19 cellular contexts compared by ENCODE assay signal in genomic region chr4:57086324-57086723, GRCh38. TPM values are rescaled to one million over a fixed set of nuclear protein-coding genes. Genes with fewer than 3 reads are reported as not detected.
DNase-seq lines count a peak whose midpoint lies in the region; ATAC-seq and TF ChIP-seq lines count a peak whose summit lies in the region.
"Had no signal": no experiment of that assay in that cellular context is flagged by ENCODE, and none has a peak within 500 bp of the region (broad histone marks: within the 10 kb centered on the region; RNA-seq: fewer than 3 reads in every experiment).

No MANE protein-coding gene starts in this region.

- H3K27me3 ChIP-seq in mammary epithelial cell (ENCODE audit: insufficient read depth, low read length) (no peaks in the 10 kb centered on the region), RWPE2 (ENCODE audit: insufficient read depth, poor library complexity, severe bottlenecking) (no peaks in the 10 kb centered on the region)

- H3K9me3 Mint-ChIP-seq in MCF 10A (ENCODE audit: unreplicated experiment): peaks cover 10% of the 10 kb centered on the region
- no peaks in the 10 kb centered on the region for H3K9me3 Mint-ChIP-seq in osteocyte (ENCODE audit: unreplicated experiment)
- H3K9me3 Mint-ChIP-seq: CD8-positive, alpha-beta T cell had no signal

- H3K9me3 ChIP-seq in mammary epithelial cell (replicated peaks; ENCODE audit: insufficient read depth, low read length): peaks cover 4% of the 10 kb centered on the region
- H3K9me3 ChIP-seq in RWPE2 (ENCODE audit: severe bottlenecking): no peaks in the 10 kb centered on the region

- no peaks in the 10 kb centered on the region for H3K36me3 Mint-ChIP-seq in MCF 10A (ENCODE audit: insufficient read depth, unreplicated experiment)
- H3K36me3 Mint-ChIP-seq in osteocyte (ENCODE audit: unreplicated experiment): peaks cover 66% of the 10 kb centered on the region
- H3K36me3 Mint-ChIP-seq: CD8-positive, alpha-beta T cell; IgD-negative memory B cell had no signal

- H2AFZ ChIP-seq in mammary epithelial cell (ENCODE audit: low read depth, low read length): no peak overlapping the region

- intact Hi-C loops in MCF 10A (cut with micrococcal nuclease): no loop called here
- intact Hi-C loops in mammary epithelial cell (cut with micrococcal nuclease): no loop called here
- intact Hi-C loops in left ventricle myocardium superior (cut with micrococcal nuclease): no loop called here

- H4K20me1 ChIP-seq in mammary epithelial cell (ENCODE audit: insufficient read depth, low read length): no peaks in the 10 kb centered on the region

- H3K9ac ChIP-seq in mammary epithelial cell (ENCODE audit: insufficient read depth, low read length): no peak overlapping the region

- H3K4me2 ChIP-seq in mammary epithelial cell (ENCODE audit: insufficient read depth, low read depth, low read length): no peak overlapping the region

- H3K36me3 ChIP-seq in mammary epithelial cell (ENCODE audit: insufficient read depth, low read length) (peaks cover 2% of the 10 kb centered on the region), RWPE2 (ENCODE audit: low read depth) (peaks cover 57% of the 10 kb centered on the region)

- no peak overlapping the region for H3K4me3 ChIP-seq in mammary epithelial cell (replicated peaks in 1 of 3; ENCODE audit: insufficient read depth in 1 of 3, low read depth in 2 of 3, low read length in 3 of 3)
- no peak overlapping the region for H3K4me3 ChIP-seq in RWPE2 (ENCODE audit: severe bottlenecking)

- POLR2A ChIA-PET in MCF 10A (lab: Yijun Ruan, JAX): interaction anchor here (2.0 kb wide), 1 partner anchor 10 kb away, joined by 7 read pairs; no protein-coding TSS in a partner anchor

- H3K4me1 Mint-ChIP-seq in MCF 10A (ENCODE audit: insufficient read depth, unreplicated experiment): peaks cover 21% of the 10 kb centered on the region
- H3K4me1 Mint-ChIP-seq in osteocyte (ENCODE audit: unreplicated experiment): peaks cover 91% of the 10 kb centered on the region
- H3K4me1 Mint-ChIP-seq: IgD-negative memory B cell had no signal

- H3K4me3 Mint-ChIP-seq in MCF 10A (ENCODE audit: unreplicated experiment) (no peak overlapping the region), osteocyte (ENCODE audit: unreplicated experiment) (no peak overlapping the region)
- H3K4me3 Mint-ChIP-seq: CD8-positive, alpha-beta T cell; IgD-negative memory B cell had no signal

- in situ Hi-C loops in mammary epithelial cell (cut with MboI; ENCODE audit: low sequenced_read_pairs in 2 of 2): no loop called here

- no peak overlapping the region for H3K27ac ChIP-seq in mammary epithelial cell (ENCODE audit: insufficient read depth, low read depth, low read length)
- H3K27ac ChIP-seq in RWPE2 (ENCODE audit: poor library complexity, severe bottlenecking): peak overlapping the region; percentile 4
- H3K27ac ChIP-seq: 22Rv1 had no signal

- no TSS peak for BruUV-seq in MCF 10A (replicated peaks; lab: Mats Ljungman, UMichigan)
- no TSS peak for BruUV-seq in mammary epithelial cell (replicated peaks; lab: Mats Ljungman, UMichigan)

- ATAC-seq in RWPE2 (ENCODE audit: low read depth) (no peak), left ventricle myocardium superior (peak; percentile 88), HG02840 (IDR thresholded peaks at IDR 0.05; ENCODE audit: low FRiP score, unreplicated experiment) (no peak)
- ATAC-seq: CD8-positive, alpha-beta T cell; PC-3 had no signal

- no peaks in the 10 kb centered on the region for H3K27me3 Mint-ChIP-seq in MCF 10A (ENCODE audit: insufficient read depth, unreplicated experiment)
- H3K27me3 Mint-ChIP-seq in osteocyte (ENCODE audit: unreplicated experiment): no peaks in the 10 kb centered on the region

- H3K79me2 ChIP-seq in mammary epithelial cell (ENCODE audit: insufficient read depth, low read length): peaks cover 17% of the 10 kb centered on the region

- peak overlapping the region; percentile 25 for H3K27ac Mint-ChIP-seq in MCF 10A (ENCODE audit: low read depth, unreplicated experiment)
- peak overlapping the region; percentile 80 for H3K27ac Mint-ChIP-seq in osteocyte (ENCODE audit: unreplicated experiment)
- H3K27ac Mint-ChIP-seq: CD8-positive, alpha-beta T cell; IgD-negative memory B cell had no signal

- WGBS in mammary epithelial cell (ENCODE audit: low coverage, missing lambda C conversion rate): 64% methylated on average over 3 of the region's 3 CpGs

- TF ChIP-seq CTCF in MCF 10A (IDR thresholded peaks at IDR 0.05; ENCODE audit: unreplicated experiment) (no peak), mammary epithelial cell (conservative IDR thresholded peaks at IDR 0.05 in 1 of 2, IDR thresholded peaks at IDR 0.05 in 1 of 2; ENCODE audit: extremely low read depth in 1 of 2, insufficient read depth in 1 of 2, low read depth in 1 of 2, low read length in 2 of 2) (no peak), RWPE2 (IDR thresholded peaks at IDR 0.05; ENCODE audit: poor library complexity, severe bottlenecking) (no peak), osteocyte (IDR thresholded peaks at IDR 0.05) (no peak)

- dilution Hi-C loops in mammary epithelial cell (cut with HindIII; ENCODE audit: low sequenced_read_pairs): no loop called here

- DNase-seq in MCF 10A (ENCODE audit: unreplicated experiment): no peak
- no peak for DNase-seq in mammary epithelial cell
- DNase-seq in RWPE2 (ENCODE audit: low spot score): no peak
- DNase-seq in left ventricle myocardium superior: no peak
- no peak for DNase-seq in osteocyte (ENCODE audit: extremely low spot score, unreplicated experiment)
- DNase-seq in GM19238 (ENCODE audit: insufficient read length, low spot score): no peak
- no peak for DNase-seq in MV-4-11 (lab: John Stamatoyannopoulos, UW)
- DNase-seq: AML-193; C1 segment of cervical spinal cord; CD8-positive, alpha-beta T cell; NCI-H1417; NCI-H1694 treated with DMSO at 0.1 percent for 48 hours; NCI-H446 treated with DMSO at 0.1 percent for 48 hours; NCI-H526 treated with DMSO at 0.1 percent for 48 hours; PC-3; RPMI8226 had no signal

- CTCF ChIA-PET in MCF 10A (lab: Yijun Ruan, JAX) (interaction anchor here (0.6 to 1.3 kb wide), 3 partner anchors 11 to 14 kb away, joined by 3 to 4 read pairs (median 3); no protein-coding TSS in a partner anchor), mammary epithelial cell (lab: Charles Lee; ENCODE audit: low non-redundant PET) (no interaction called here)

- H3K4me1 ChIP-seq in mammary epithelial cell (ENCODE audit: insufficient read depth, low read length): peaks cover 15% of the 10 kb centered on the region
- peaks cover 29% of the 10 kb centered on the region for H3K4me1 ChIP-seq in RWPE2 (ENCODE audit: insufficient read depth, poor library complexity, severe bottlenecking)

RNA-seq across cellular contexts. Expression of gene IGFBP7, which starts 23.9 kb away (rescaled TPM):
- total RNA-seq in MCF 10A (2022) (55.2 and 61.9 TPM in 2 replicates), mammary epithelial cell (100 to 1,000 TPM in 1 of 2 donors, 10 to 100 TPM in 1; 73.4 to 300 TPM), left ventricle myocardium superior (723 TPM), osteocyte (3,484 and 3,576 TPM in 2 replicates)
- 159 TPM for polyA plus RNA-seq in mammary epithelial cell
- 42.0 TPM for polyA minus RNA-seq in mammary epithelial cell
- total RNA-seq: CD8-positive, alpha-beta T cell; PC-3 had no signal
- polyA plus RNA-seq: IgD-negative memory B cell had no signal
